In the genomic region with DNA sequence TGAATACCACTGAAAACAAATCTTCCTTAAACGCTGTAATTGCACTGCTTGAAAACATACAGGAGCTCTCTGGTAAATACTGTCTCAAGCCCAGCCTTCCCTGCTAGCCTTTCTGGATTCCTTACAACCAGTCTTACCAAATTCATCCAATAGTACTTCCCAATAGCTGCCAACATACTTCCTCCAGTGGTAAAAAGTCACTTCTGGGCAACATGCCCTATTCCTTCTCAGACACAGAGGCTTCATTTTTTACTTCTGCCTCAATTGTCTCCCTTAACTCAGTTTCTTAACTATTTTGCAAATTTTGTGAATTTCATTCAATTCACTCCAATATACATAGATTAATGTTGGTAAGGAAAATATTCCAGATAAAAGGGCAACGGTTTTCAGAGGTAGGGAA, we compare ENCODE assay signal across 16 cellular contexts.
"Had no signal": no experiment of that assay in that cellular context is flagged by ENCODE, and none has a peak within 500 bp of the region (broad histone marks: within the 10 kb centered on the region; RNA-seq: fewer than 3 reads in every experiment).

No MANE protein-coding gene starts in this region.

- H3K27me3 ChIP-seq: esophagus squamous epithelium, neutrophil, upper lobe of left lung had no signal

- ATAC-seq: activated CD4-positive, alpha-beta T cell treated with anti-CD3 and anti-CD28 coated beads for 36 hours; activated T-cell treated with anti-CD3 and anti-CD28 coated beads, Interleukin-2, amount 50 U/mL, for 72 hours; left cardiac atrium; naive thymus-derived CD8-positive, alpha-beta T cell; sciatic nerve had no signal

- H3K36me3 ChIP-seq: esophagus squamous epithelium, neutrophil, upper lobe of left lung, WERI-Rb-1 had no signal

- H3K4me3 ChIP-seq: esophagus squamous epithelium, lung, upper lobe of left lung had no signal

- DNase-seq: activated CD4-positive, alpha-beta memory T cell treated with anti-CD3 and anti-CD28 coated beads, Interleukin-2, amount 10 ng/mL, durations not matched to agents 7 days and 5 days; activated CD4-positive, alpha-beta T cell treated with anti-CD3 and anti-CD28 coated beads for 36 hours; activated naive CD8-positive, alpha-beta T cell treated with anti-CD3 and anti-CD28 coated beads, Interleukin-2, amount 10 ng/mL, durations not matched to agents 7 days and 5 days; activated T-cell treated with anti-CD3 and anti-CD28 coated beads, Interleukin-2, amount 50 U/mL, for 72 hours; aorta; esophagus squamous epithelium; left cardiac atrium; naive thymus-derived CD8-positive, alpha-beta T cell; stimulated activated CD4-positive, alpha-beta T cell treated with anti-CD3 and anti-CD28 coated beads, Interleukin-12 subunit alpha, Interleukin-12 subunit beta, amount 100 ng/mL, for 4 hours; stimulated activated naive CD4-positive, alpha-beta T cell; T-helper 9 cell; upper lobe of left lung; WERI-Rb-1 had no signal

- H3K4me1 ChIP-seq: esophagus squamous epithelium, upper lobe of left lung had no signal

- H3K27ac ChIP-seq: esophagus squamous epithelium, neutrophil, upper lobe of left lung, WERI-Rb-1 had no signal

- H3K9me3 ChIP-seq: esophagus squamous epithelium, neutrophil, upper lobe of left lung had no signal
